Comparison of ENCODE assay signal across 15 cellular contexts in the genomic region with DNA sequence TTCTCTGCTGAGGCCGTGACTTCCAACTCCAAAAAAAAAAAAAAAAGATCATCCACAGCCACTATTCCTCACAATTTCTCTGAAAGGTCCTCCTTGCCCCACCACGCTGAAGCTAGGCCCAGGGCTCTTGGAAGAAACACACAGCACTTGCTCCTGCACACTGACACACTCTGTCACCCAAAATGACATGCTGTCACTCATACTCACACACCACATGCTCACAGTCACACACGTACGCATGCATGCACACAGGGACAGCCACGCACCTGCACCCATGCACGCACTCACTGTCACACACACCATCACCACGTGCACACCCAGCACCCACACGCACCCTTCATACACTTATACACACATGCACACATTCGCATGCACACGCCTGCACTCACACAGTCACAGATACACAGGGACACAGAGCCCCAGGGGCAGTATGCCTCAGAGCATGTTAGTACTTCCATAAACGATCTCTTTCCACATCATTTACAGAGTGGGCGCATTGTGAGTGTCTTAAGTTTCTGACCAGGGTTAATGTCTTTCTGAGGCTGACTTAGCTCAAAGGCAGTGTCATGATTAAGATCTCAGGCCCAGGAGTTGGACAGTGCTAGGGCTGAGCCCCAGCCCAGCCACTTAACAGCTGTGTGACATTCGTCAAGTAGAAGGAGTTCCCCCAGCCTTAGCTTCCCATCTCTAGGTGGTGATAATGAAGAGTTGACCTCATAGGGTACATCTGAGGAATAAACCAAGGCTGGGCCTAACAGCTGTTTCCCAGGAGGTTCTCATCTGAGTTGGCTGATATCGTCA.
"Had no signal": no experiment of that assay in that cellular context is flagged by ENCODE, and none has a peak within 500 bp of the region (broad histone marks: within the 10 kb centered on the region; RNA-seq: fewer than 3 reads in every experiment).

No MANE protein-coding gene starts in this region.

- H3K9me3 Mint-ChIP-seq: activated T-cell treated with anti-CD3 and anti-CD28 coated beads, Interleukin-2, amount 50 U/mL, for 24 hours; T-helper 2 cell treated with Interferon-gamma antibody and Interleukin-4, amounts not matched to agents 5 μg/mL and 100 μg/mL, for 36 hours had no signal

- H3K4me1 ChIP-seq: breast epithelium had no signal

- H3K9me3 ChIP-seq: breast epithelium, esophagus muscularis mucosa, right atrium auricular region, transverse colon had no signal

- H3K27ac Mint-ChIP-seq: activated CD8-positive, alpha-beta memory T cell treated with anti-CD3 and anti-CD28 coated beads, Interleukin-2, amount 10 ng/mL, durations not matched to agents 7 days and 5 days; activated naive CD8-positive, alpha-beta T cell; activated T-cell treated with anti-CD3 and anti-CD28 coated beads, Interleukin-2, amount 50 U/mL, for 24 hours; T-helper 2 cell treated with Interferon-gamma antibody and Interleukin-4, amounts not matched to agents 5 μg/mL and 100 μg/mL, for 36 hours had no signal

- H3K27me3 ChIP-seq: breast epithelium, esophagus muscularis mucosa, right atrium auricular region, transverse colon had no signal

- H3K27me3 Mint-ChIP-seq: activated CD8-positive, alpha-beta memory T cell treated with anti-CD3 and anti-CD28 coated beads, Interleukin-2, amount 10 ng/mL, durations not matched to agents 7 days and 5 days; activated naive CD8-positive, alpha-beta T cell; activated T-cell treated with anti-CD3 and anti-CD28 coated beads, Interleukin-2, amount 50 U/mL, for 24 hours had no signal

- ATAC-seq: activated CD8-positive, alpha-beta memory T cell treated with anti-CD3 and anti-CD28 coated beads, Interleukin-2, amount 10 ng/mL, durations not matched to agents 7 days and 5 days; left colon had no signal

- H3K4me1 Mint-ChIP-seq: activated CD8-positive, alpha-beta memory T cell treated with anti-CD3 and anti-CD28 coated beads, Interleukin-2, amount 10 ng/mL, durations not matched to agents 7 days and 5 days had no signal

- H3K4me3 Mint-ChIP-seq: activated CD8-positive, alpha-beta memory T cell treated with anti-CD3 and anti-CD28 coated beads, Interleukin-2, amount 10 ng/mL, durations not matched to agents 7 days and 5 days; activated naive CD8-positive, alpha-beta T cell; activated T-cell treated with anti-CD3 and anti-CD28 coated beads, Interleukin-2, amount 50 U/mL, for 24 hours; T-helper 2 cell treated with Interferon-gamma antibody and Interleukin-4, amounts not matched to agents 5 μg/mL and 100 μg/mL, for 36 hours had no signal

- DNase-seq: activated CD4-positive, alpha-beta T cell treated with anti-CD3 and anti-CD28 coated beads for 1 hour; activated CD4-positive, alpha-beta T cell treated with anti-CD3 and anti-CD28 coated beads, Interleukin-2, amount 50 U/mL, for 48 hours; activated CD8-positive, alpha-beta memory T cell treated with anti-CD3 and anti-CD28 coated beads, Interleukin-2, amount 10 ng/mL, durations not matched to agents 7 days and 5 days; activated gamma-delta T cell; activated T-cell treated with anti-CD3 and anti-CD28 coated beads, Interleukin-2, amount 50 U/mL, for 24 hours; glutamatergic neuron; left colon; stimulated activated naive CD4-positive, alpha-beta T cell; substantia nigra; transverse colon had no signal

- H3K36me3 Mint-ChIP-seq: activated CD8-positive, alpha-beta memory T cell treated with anti-CD3 and anti-CD28 coated beads, Interleukin-2, amount 10 ng/mL, durations not matched to agents 7 days and 5 days; activated naive CD8-positive, alpha-beta T cell had no signal

- H3K27ac ChIP-seq: breast epithelium, esophagus muscularis mucosa, right atrium auricular region, transverse colon had no signal

- H3K4me3 ChIP-seq: breast epithelium, esophagus muscularis mucosa, right atrium auricular region, transverse colon had no signal

- H3K36me3 ChIP-seq: breast epithelium, esophagus muscularis mucosa, right atrium auricular region, transverse colon had no signal
